In the genomic region with DNA sequence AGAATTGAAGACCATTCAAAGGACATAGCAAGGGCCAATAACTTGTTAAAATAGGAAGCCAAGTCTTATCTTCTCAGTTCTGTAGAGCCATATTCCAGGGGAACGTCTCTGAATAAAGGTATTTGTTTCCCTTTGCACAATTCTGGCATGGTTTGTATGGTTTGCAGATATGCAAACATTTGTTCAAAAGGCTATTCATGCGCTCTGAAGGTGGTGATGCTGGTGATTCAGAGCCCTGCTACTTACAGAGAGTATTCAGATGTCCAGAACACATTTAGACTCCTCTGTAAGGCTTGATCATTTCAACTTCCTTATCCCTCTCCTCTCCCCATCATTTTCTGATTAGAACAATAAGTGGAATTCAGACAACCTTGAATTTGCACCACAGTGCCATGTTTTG, we compare ENCODE assay signal across 1 cellular context.
TF ChIP-seq lines count a peak whose summit lies in the region.

No MANE protein-coding gene starts in this region.

TF ChIP-seq in HepG2, 621 proteins besides CTCF, POLR2A, EP300 and RAD21 (continued from another document):
- TF ChIP-seq, protein P1, sequence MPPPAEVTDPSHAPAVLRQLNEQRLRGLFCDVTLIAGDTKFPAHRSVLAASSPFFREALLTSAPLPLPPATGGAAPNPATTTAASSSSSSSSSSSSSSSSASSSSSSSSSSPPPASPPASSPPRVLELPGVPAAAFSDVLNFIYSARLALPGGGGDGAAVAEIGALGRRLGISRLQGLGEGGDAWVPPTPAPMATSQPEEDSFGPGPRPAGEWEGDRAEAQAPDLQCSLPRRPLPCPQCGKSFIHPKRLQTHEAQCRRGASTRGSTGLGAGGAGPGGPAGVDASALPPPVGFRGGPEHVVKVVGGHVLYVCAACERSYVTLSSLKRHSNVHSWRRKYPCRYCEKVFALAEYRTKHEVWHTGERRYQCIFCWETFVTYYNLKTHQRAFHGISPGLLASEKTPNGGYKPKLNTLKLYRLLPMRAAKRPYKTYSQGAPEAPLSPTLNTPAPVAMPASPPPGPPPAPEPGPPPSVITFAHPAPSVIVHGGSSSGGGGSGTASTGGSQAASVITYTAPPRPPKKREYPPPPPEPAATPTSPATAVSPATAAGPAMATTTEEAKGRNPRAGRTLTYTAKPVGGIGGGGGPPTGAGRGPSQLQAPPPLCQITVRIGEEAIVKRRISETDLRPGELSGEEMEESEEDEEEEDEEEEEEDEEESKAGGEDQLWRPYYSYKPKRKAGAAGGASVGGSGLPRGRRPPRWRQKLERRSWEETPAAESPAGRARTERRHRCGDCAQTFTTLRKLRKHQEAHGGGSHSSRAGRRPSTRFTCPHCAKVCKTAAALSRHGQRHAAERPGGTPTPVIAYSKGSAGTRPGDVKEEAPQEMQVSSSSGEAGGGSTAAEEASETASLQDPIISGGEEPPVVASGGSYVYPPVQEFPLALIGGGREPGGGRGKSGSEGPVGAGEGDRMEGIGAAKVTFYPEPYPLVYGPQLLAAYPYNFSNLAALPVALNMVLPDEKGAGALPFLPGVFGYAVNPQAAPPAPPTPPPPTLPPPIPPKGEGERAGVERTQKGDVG (CRISPR knock-in tag; IDR thresholded peaks at IDR 0.05; ENCODE audit: borderline replicate concordance) = no peak
- TF ChIP-seq ZNF143 (CRISPR knock-in tag; IDR thresholded peaks at IDR 0.05) = no peak
- TF ChIP-seq IKZF1 (IDR thresholded peaks at IDR 0.05) = no peak
- TF ChIP-seq PITX1 (CRISPR knock-in tag; IDR thresholded peaks at IDR 0.05) = no peak
- TF ChIP-seq BHLHE40 (IDR thresholded peaks at IDR 0.05; ENCODE audit: low read length) = no peak
- TF ChIP-seq CCAR2 (optimal IDR thresholded peaks at IDR 0.05; ENCODE audit: low read depth, low read length) = no peak
- TF ChIP-seq SOX13 (IDR thresholded peaks at IDR 0.05) = no peak
- TF ChIP-seq SOX13 (CRISPR knock-in tag; conservative IDR thresholded peaks at IDR 0.05 in 1 of 2, IDR thresholded peaks at IDR 0.05 in 1 of 2) = peak in 1 of 2 experiments; percentile 37; a peak in 1 of 4 replicates
- no peak for TF ChIP-seq SATB2 (CRISPR knock-in tag; IDR thresholded peaks at IDR 0.05)
- TF ChIP-seq, protein P2, sequence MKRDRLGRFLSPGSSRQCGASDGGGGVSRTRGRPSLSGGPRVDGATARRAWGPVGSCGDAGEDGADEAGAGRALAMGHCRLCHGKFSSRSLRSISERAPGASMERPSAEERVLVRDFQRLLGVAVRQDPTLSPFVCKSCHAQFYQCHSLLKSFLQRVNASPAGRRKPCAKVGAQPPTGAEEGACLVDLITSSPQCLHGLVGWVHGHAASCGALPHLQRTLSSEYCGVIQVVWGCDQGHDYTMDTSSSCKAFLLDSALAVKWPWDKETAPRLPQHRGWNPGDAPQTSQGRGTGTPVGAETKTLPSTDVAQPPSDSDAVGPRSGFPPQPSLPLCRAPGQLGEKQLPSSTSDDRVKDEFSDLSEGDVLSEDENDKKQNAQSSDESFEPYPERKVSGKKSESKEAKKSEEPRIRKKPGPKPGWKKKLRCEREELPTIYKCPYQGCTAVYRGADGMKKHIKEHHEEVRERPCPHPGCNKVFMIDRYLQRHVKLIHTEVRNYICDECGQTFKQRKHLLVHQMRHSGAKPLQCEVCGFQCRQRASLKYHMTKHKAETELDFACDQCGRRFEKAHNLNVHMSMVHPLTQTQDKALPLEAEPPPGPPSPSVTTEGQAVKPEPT (CRISPR knock-in tag; IDR thresholded peaks at IDR 0.05; ENCODE audit: low read depth) = no peak
- TF ChIP-seq, protein P3, sequence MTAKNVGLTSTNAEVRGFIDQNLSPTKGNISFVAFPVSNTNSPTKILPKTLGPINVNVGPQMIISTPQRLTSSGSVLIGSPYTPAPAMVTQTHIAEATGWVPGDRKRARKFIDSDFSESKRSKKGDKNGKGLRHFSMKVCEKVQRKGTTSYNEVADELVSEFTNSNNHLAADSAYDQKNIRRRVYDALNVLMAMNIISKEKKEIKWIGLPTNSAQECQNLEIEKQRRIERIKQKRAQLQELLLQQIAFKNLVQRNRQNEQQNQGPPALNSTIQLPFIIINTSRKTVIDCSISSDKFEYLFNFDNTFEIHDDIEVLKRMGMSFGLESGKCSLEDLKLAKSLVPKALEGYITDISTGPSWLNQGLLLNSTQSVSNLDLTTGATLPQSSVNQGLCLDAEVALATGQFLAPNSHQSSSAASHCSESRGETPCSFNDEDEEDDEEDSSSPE (CRISPR knock-in tag; IDR thresholded peaks at IDR 0.05) = no peak
- no peak for TF ChIP-seq ZNF12 (CRISPR knock-in tag; IDR thresholded peaks at IDR 0.05)
- TF ChIP-seq TCF7 (IDR thresholded peaks at IDR 0.05; ENCODE audit: low read depth) = no peak
- no peak for TF ChIP-seq MBNL3 (CRISPR knock-in tag; conservative IDR thresholded peaks at IDR 0.05)
- TF ChIP-seq SOX6 (IDR thresholded peaks at IDR 0.05) = no peak
- 0 out of 2 replicates have a peak, but pooled peaks have one; percentile 11 for TF ChIP-seq SOX6 (CRISPR knock-in tag; IDR thresholded peaks at IDR 0.05)
- no peak for TF ChIP-seq DNMT1 (CRISPR knock-in tag; IDR thresholded peaks at IDR 0.05)
- TF ChIP-seq PPARG (CRISPR knock-in tag; conservative IDR thresholded peaks at IDR 0.05) = no peak
- TF ChIP-seq ZNF891 (CRISPR knock-in tag; IDR thresholded peaks at IDR 0.05) = no peak
- TF ChIP-seq ZSCAN5A (CRISPR knock-in tag; IDR thresholded peaks at IDR 0.05; ENCODE audit: borderline replicate concordance) = no peak
- TF ChIP-seq ATAD3A (CRISPR knock-in tag; IDR thresholded peaks at IDR 0.05) = no peak
- TF ChIP-seq ZFX (CRISPR knock-in tag; IDR thresholded peaks at IDR 0.05; ENCODE audit: low read depth) = no peak
- no peak for TF ChIP-seq RFX5 (IDR thresholded peaks at IDR 0.05; ENCODE audit: low read depth, low read length)
- TF ChIP-seq ZNF44 (CRISPR knock-in tag; IDR thresholded peaks at IDR 0.05) = no peak
- TF ChIP-seq ZC3H13 (CRISPR knock-in tag; IDR thresholded peaks at IDR 0.05) = no peak
- no peak for TF ChIP-seq POLR2AphosphoS5 (IDR thresholded peaks at IDR 0.05; ENCODE audit: low read depth, low read length)
- no peak for TF ChIP-seq KDM6A (CRISPR knock-in tag; IDR thresholded peaks at IDR 0.05; ENCODE audit: low read depth)
- no peak for TF ChIP-seq ZNF430 (CRISPR knock-in tag; IDR thresholded peaks at IDR 0.05)
- TF ChIP-seq ZNF83 (CRISPR knock-in tag; IDR thresholded peaks at IDR 0.05; ENCODE audit: borderline replicate concordance) = no peak
- TF ChIP-seq ZBTB7B (CRISPR knock-in tag; IDR thresholded peaks at IDR 0.05) = no peak
- TF ChIP-seq HMG20A (CRISPR knock-in tag; IDR thresholded peaks at IDR 0.05; ENCODE audit: borderline replicate concordance) = 0 out of 2 replicates have a peak, but pooled peaks have one; percentile 33
- no peak for TF ChIP-seq ATF7-NPFF (CRISPR knock-in tag; IDR thresholded peaks at IDR 0.05; ENCODE audit: low read depth)
- no peak for TF ChIP-seq PHF20 (CRISPR knock-in tag; IDR thresholded peaks at IDR 0.05)
- no peak for TF ChIP-seq GATAD2A (CRISPR knock-in tag; IDR thresholded peaks at IDR 0.05)
